8 cellular contexts compared by ENCODE assay signal in genomic region chr9:63346310-63347048, GRCh38.
DNase-seq lines count a peak whose midpoint lies in the region; ATAC-seq and TF ChIP-seq lines count a peak whose summit lies in the region.
"Not testable (repeated sequence)": the region's sequence is repeated elsewhere in the genome, so short reads cannot be mapped to it uniquely, and the experiment has no call there.

No MANE protein-coding gene starts in this region.

- H3K4me1 ChIP-seq in A673 (ENCODE audit: insufficient read depth, low read length, poor library complexity, severe bottlenecking); Panc1 (ENCODE audit: control insufficient read depth, insufficient read depth, low read length); mesodermal cell (ENCODE audit: control insufficient read depth, insufficient read depth, low read length, poor library complexity, severe bottlenecking): not testable (repeated sequence)

- H3K9me3 Mint-ChIP-seq in activated T-cell treated with anti-CD3 and anti-CD28 coated beads, Interleukin-2, amount 50 U/mL, for 72 hours; chondrocyte (ENCODE audit: low read depth): not testable (repeated sequence)

- H3K27ac Mint-ChIP-seq in activated T-cell treated with anti-CD3 and anti-CD28 coated beads, Interleukin-2, amount 50 U/mL, for 72 hours = peak overlapping the region; percentile 18
- H3K27ac Mint-ChIP-seq in chondrocyte (ENCODE audit: unreplicated experiment) = peak overlapping the region; percentile 74

- in situ Hi-C loops in Panc1 (cut with HindIII; ENCODE audit: low pct_unique_long_range_greater_than_20kb, low sequenced_read_pairs) = not testable (repeated sequence)

- H3K9me3 ChIP-seq in A673 (ENCODE audit: low read depth, low read length, poor library complexity, severe bottlenecking); Panc1 (ENCODE audit: control insufficient read depth, insufficient read depth, low read depth, low read length); mesodermal cell (ENCODE audit: control insufficient read depth, low read length): not testable (repeated sequence)

- H3K4me1 Mint-ChIP-seq in activated T-cell treated with anti-CD3 and anti-CD28 coated beads, Interleukin-2, amount 50 U/mL, for 72 hours (ENCODE audit: low read depth) = not testable (repeated sequence)
- peaks cover 19% of the 10 kb centered on the region for H3K4me1 Mint-ChIP-seq in chondrocyte (ENCODE audit: low read depth)

- not testable (repeated sequence) for ATAC-seq in Panc1; activated T-cell treated with anti-CD3 and anti-CD28 coated beads, Interleukin-2, amount 50 U/mL, for 72 hours (replicated peaks in 1 of 2)

- not testable (repeated sequence) for H3K27me3 Mint-ChIP-seq in activated T-cell treated with anti-CD3 and anti-CD28 coated beads, Interleukin-2, amount 50 U/mL, for 72 hours (ENCODE audit: low read depth); chondrocyte (ENCODE audit: low read depth)

- TF ChIP-seq CTCF in A673 (conservative IDR thresholded peaks at IDR 0.05; ENCODE audit: low read depth, low read length); Panc1 (IDR thresholded peaks at IDR 0.05); chondrocyte (IDR thresholded peaks at IDR 0.05): not testable (repeated sequence)

- not testable (repeated sequence) for BruUV-seq in A673 (replicated peaks; lab: Mats Ljungman, UMichigan); Panc1 (replicated peaks; lab: Mats Ljungman, UMichigan)

- H3K4me3 Mint-ChIP-seq in activated T-cell treated with anti-CD3 and anti-CD28 coated beads, Interleukin-2, amount 50 U/mL, for 72 hours = peak overlapping the region; percentile 47 to 59
- H3K4me3 Mint-ChIP-seq in chondrocyte (ENCODE audit: unreplicated experiment) = peak overlapping the region; percentile 5

- not testable (repeated sequence) for H3K36me3 ChIP-seq in A673 (ENCODE audit: insufficient read depth, low read length, poor library complexity, severe bottlenecking); Panc1 (ENCODE audit: control insufficient read depth, insufficient read depth, low read length); mesodermal cell (ENCODE audit: control insufficient read depth, insufficient read depth, low read length)

- H3K27ac ChIP-seq in A673 (ENCODE audit: low read depth, low read length, poor library complexity, severe bottlenecking); Panc1 (ENCODE audit: low read length): not testable (repeated sequence)
- peak overlapping the region; percentile 64 for H3K27ac ChIP-seq in mesodermal cell (ENCODE audit: low read depth, low read length, severe bottlenecking)

- H3K36me3 Mint-ChIP-seq in activated T-cell treated with anti-CD3 and anti-CD28 coated beads, Interleukin-2, amount 50 U/mL, for 72 hours (ENCODE audit: insufficient read depth in 2 of 2); chondrocyte (ENCODE audit: low read depth): not testable (repeated sequence)

- H3K4me3 ChIP-seq in A673 (ENCODE audit: low read depth, low read length, poor library complexity, severe bottlenecking); Panc1 (ENCODE audit: low read depth in 2 of 2, low read length in 2 of 2); mesodermal cell (ENCODE audit: extremely low read depth, insufficient read depth, low read length, poor library complexity, severe bottlenecking); skeletal muscle cell (ENCODE audit: low read depth, low read length): not testable (repeated sequence)

- DNase-seq in A673 (ENCODE audit: low spot score) = peak; percentile 80
- peak; percentile 49 for DNase-seq in H4 (ENCODE audit: low spot score)
- peak; percentile 62 for DNase-seq in Panc1 (ENCODE audit: low read depth, low spot score)
- DNase-seq in activated T-cell treated with anti-CD3 and anti-CD28 coated beads, Interleukin-2, amount 50 U/mL, for 72 hours = peak; percentile 30 to 53
- DNase-seq in chondrocyte (ENCODE audit: low spot score) = not testable (repeated sequence)
- DNase-seq in cardiac septum (ENCODE audit: low spot score) = peak; percentile 78
- DNase-seq in skeletal muscle cell (ENCODE audit: low read depth) = peak; percentile 80

- not testable (repeated sequence) for H3K27me3 ChIP-seq in A673 (replicated peaks; ENCODE audit: insufficient read depth, low read depth, low read length, poor library complexity); Panc1 (ENCODE audit: control insufficient read depth, insufficient read depth, low read length)

- intact Hi-C loops in A673 (cut with micrococcal nuclease; ENCODE audit: unreplicated experiment); Panc1 (cut with micrococcal nuclease; ENCODE audit: unreplicated experiment); cardiac septum (cut with DNase I): not testable (repeated sequence)

- 80% methylated on average over 2 of the region's 14 CpGs; no CpG with 5 or more reads in 1 of the 2 experiments for WGBS in mesodermal cell (ENCODE audit: insufficient coverage in 2 of 2), 2 experiments

- CTCF ChIA-PET in A673 (lab: Charles Lee); Panc1 (lab: Charles Lee): not testable (repeated sequence)

- POLR2A ChIA-PET in A673 (lab: Charles Lee; ENCODE audit: low non-redundant PET); Panc1 (lab: Charles Lee): not testable (repeated sequence)
